8 cellular contexts compared by ENCODE assay signal in genomic region chr3:57910988-57911387, GRCh38.
A peak's percentile ranks its signal among the peaks of the same experiment; 100 is the strongest.
DNase-seq lines count a peak whose midpoint lies in the region; ATAC-seq, FAIRE-seq and TF ChIP-seq lines count a peak whose summit lies in the region.

No MANE protein-coding gene starts in this region.

- POLR2A ChIA-PET in H1 (lab: Charles Lee; ENCODE audit: partially characterized antibody): no interaction called here

- H3K4me3 ChIP-seq in H1 (ENCODE audit: extremely low read depth in 1 of 4, insufficient read depth in 2 of 4, low read depth in 3 of 4, low read length in 4 of 4) (no peak overlapping the region), suprapubic skin (no peak overlapping the region), stomach (no peak overlapping the region)

- H2AFZ ChIP-seq in H1 (ENCODE audit: low read length): no peak overlapping the region

- H4K8ac ChIP-seq in H1 (ENCODE audit: extremely low read depth, insufficient read depth, low read length): no peak overlapping the region

- H4K91ac ChIP-seq in H1 (replicated peaks; ENCODE audit: insufficient read length, low read length): no peak overlapping the region

- 72% methylated on average over 2 of the region's 2 CpGs; no CpG with 5 or more reads in 1 of the 2 experiments for WGBS in H1 (ENCODE audit: extremely low coverage in 1 of 2, insufficient coverage in 1 of 2, insufficient read length in 1 of 2, insufficient replicate concordance in 2 of 2, low coverage in 1 of 2, low lambda C conversion rate in 2 of 2, missing lambda C conversion rate in 1 of 2), 2 experiments
- 69% methylated on average over 2 of the region's 2 CpGs for WGBS in suprapubic skin
- 56 to 77% (median 71%) methylated on average over 2 of the region's 2 CpGs for WGBS in stomach, 5 donors

- no peak overlapping the region for H3K23ac ChIP-seq in H1 (ENCODE audit: insufficient read length)

- H3K79me1 ChIP-seq in H1 (ENCODE audit: low read depth, low read length): no peaks in the 10 kb centered on the region

- intact Hi-C loops in stomach (cut with DNase I; ENCODE audit: low total_unique reads): no loop called here

- no peak overlapping the region for H2BK5ac ChIP-seq in H1 (ENCODE audit: low read depth, low read length)

- H2BK120ac ChIP-seq in H1 (replicated peaks; ENCODE audit: low read depth, low read length): no peak overlapping the region

- peaks cover 0 to 12% (median 2%) of the 10 kb centered on the region in 4 experiments; a peak in 4 of 8 replicates for H3K36me3 ChIP-seq in H1 (ENCODE audit: control insufficient read depth in 2 of 4, insufficient read depth in 4 of 4, low read length in 3 of 4)
- peaks cover 50% of the 10 kb centered on the region for H3K36me3 ChIP-seq in suprapubic skin
- peaks cover 41 to 86% (median 73%) of the 10 kb centered on the region in 4 donors for H3K36me3 ChIP-seq in stomach

- CTCF ChIA-PET in H1 (lab: Charles Lee; ENCODE audit: partially characterized antibody): interaction anchor here (0.6 to 1.8 kb wide), 5 partner anchors 30 to 919 kb away, joined by 3 to 4 read pairs (median 3); no protein-coding TSS in a partner anchor

- no peak overlapping the region for H3K14ac ChIP-seq in H1 (ENCODE audit: insufficient read length)

- H3K4me1 ChIP-seq in H1 (replicated peaks in 1 of 4; ENCODE audit: control insufficient read depth in 3 of 4, insufficient read depth in 4 of 4, low read length in 3 of 4) (no peaks in the 10 kb centered on the region), suprapubic skin (no peaks in the 10 kb centered on the region), stomach (peaks cover 0 to 32% (median 0%) of the 10 kb centered on the region in 4 donors)

- no peaks in the 10 kb centered on the region for H3K9me3 ChIP-seq in H1 (ENCODE audit: insufficient read depth in 2 of 2, low read depth in 1 of 2, low read length in 1 of 2)
- H3K9me3 ChIP-seq in suprapubic skin: no peaks in the 10 kb centered on the region
- H3K9me3 ChIP-seq in stomach: no peaks in the 10 kb centered on the region

- no peak for ATAC-seq in GM19395 (IDR thresholded peaks at IDR 0.05; ENCODE audit: unreplicated experiment)

- no peak overlapping the region for H2BK12ac ChIP-seq in H1 (ENCODE audit: low read depth, low read length)

- no peaks in the 10 kb centered on the region for H3K79me2 ChIP-seq in H1 (ENCODE audit: control insufficient read depth in 1 of 2, insufficient read depth in 2 of 2, low read length in 2 of 2)

- no peak overlapping the region for H2AK5ac ChIP-seq in H1 (ENCODE audit: low read depth, low read length)

- H3K18ac ChIP-seq in H1 (ENCODE audit: extremely low read depth, low read length): no peak overlapping the region

- no peak for FAIRE-seq in H1 (lab: Jason Lieb, UNC)

- no peak overlapping the region for H3K56ac ChIP-seq in H1 (replicated peaks; ENCODE audit: insufficient read length, low read depth, low read length)

- no peak overlapping the region for H3K4me2 ChIP-seq in H1 (ENCODE audit: insufficient read depth in 1 of 2, low read depth in 2 of 2, low read length in 2 of 2)

- H3K9ac ChIP-seq in H1 (replicated peaks in 1 of 4; ENCODE audit: extremely low read depth in 1 of 4, low read depth in 3 of 4, low read length in 3 of 4): no peak overlapping the region

- H3K27ac ChIP-seq in H1 (ENCODE audit: low read depth, low read length) (no peak overlapping the region), suprapubic skin (no peak overlapping the region), stomach (no peak overlapping the region)

- H3K23me2 ChIP-seq in H1 (ENCODE audit: low read depth, low read length): no peaks in the 10 kb centered on the region

- TF ChIP-seq RAD21 in H1 (IDR thresholded peaks at IDR 0.05 in 1 of 2, conservative IDR thresholded peaks at IDR 0.05 in 1 of 2; ENCODE audit: low read depth in 2 of 2, low read length in 2 of 2): peak; percentile 60 to 61

- no peaks in the 10 kb centered on the region for H3K27me3 ChIP-seq in H1 (replicated peaks in 1 of 4; ENCODE audit: control insufficient read depth in 3 of 4, extremely low read depth in 1 of 4, insufficient read depth in 3 of 4, low read length in 3 of 4)
- H3K27me3 ChIP-seq in suprapubic skin: no peaks in the 10 kb centered on the region
- no peaks in the 10 kb centered on the region for H3K27me3 ChIP-seq in stomach

- DNase-seq in SKM-1 treated with dmso at 0.1 percent for 144 hours (lab: John Stamatoyannopoulos, UW; ENCODE audit: unreplicated experiment) (peak; percentile 5), SKM-1 (lab: John Stamatoyannopoulos, UW; ENCODE audit: unreplicated experiment) (no peak), NCI-H460 (ENCODE audit: extremely low read depth, low read depth) (peak; percentile 8), H1 (ENCODE audit: low read depth in 1 of 2, low spot score in 2 of 2) (no peak), suprapubic skin (ENCODE audit: low spot score in 2 of 2) (no peak), stomach (no peak)
- peak; percentile 28 for DNase-seq in stimulated activated CD4-positive, alpha-beta T cell treated with anti-CD3 and anti-CD28 coated beads, Interleukin-15, amount 100 ng/mL, for 24 hours

- TF ChIP-seq POLR2A in H1 (IDR thresholded peaks at IDR 0.05; ENCODE audit: control extremely low read depth in 1 of 2, low read depth in 2 of 2, low read length in 2 of 2): no peak
- TF ChIP-seq POLR2A in suprapubic skin (IDR thresholded peaks at IDR 0.05): no peak
- TF ChIP-seq POLR2A in stomach (IDR thresholded peaks at IDR 0.05): no peak

- TF ChIP-seq CTCF in H1 (IDR thresholded peaks at IDR 0.05; ENCODE audit: control extremely low read depth in 1 of 3, insufficient read depth in 1 of 3, low read depth in 1 of 3, low read length in 3 of 3): peak in 2 of 3 experiments; percentile 38 to 56; a peak in 2 of 4 replicates
- TF ChIP-seq CTCF in suprapubic skin (IDR thresholded peaks at IDR 0.05): no peak
- peak in 1 of 7 experiments; percentile 6 for TF ChIP-seq CTCF in stomach (IDR thresholded peaks at IDR 0.05)

- H4K20me1 ChIP-seq in H1 (replicated peaks in 1 of 2; ENCODE audit: control insufficient read depth in 1 of 2, insufficient read depth in 2 of 2, low read length in 2 of 2): no peaks in the 10 kb centered on the region

- H4K5ac ChIP-seq in H1 (ENCODE audit: insufficient read length, low read depth, low read length): no peak overlapping the region

- no peak for TF ChIP-seq EP300 in H1 (IDR thresholded peaks at IDR 0.05; ENCODE audit: borderline replicate concordance in 1 of 2, low read depth in 2 of 2, low read length in 2 of 2)
- no peak for TF ChIP-seq EP300 in suprapubic skin (IDR thresholded peaks at IDR 0.05)
- TF ChIP-seq EP300 in stomach (IDR thresholded peaks at IDR 0.05): no peak

- H2BK20ac ChIP-seq in H1 (ENCODE audit: low read length): no peak overlapping the region

- H2BK15ac ChIP-seq in H1 (ENCODE audit: low read length): no peak overlapping the region

- no peak overlapping the region for H3K4ac ChIP-seq in H1 (replicated peaks; ENCODE audit: insufficient read length, low read depth, low read length)

TF ChIP-seq in H1, 55 proteins besides CTCF, POLR2A, EP300 and RAD21:
- TF ChIP-seq GTF2F1 (IDR thresholded peaks at IDR 0.05; ENCODE audit: borderline replicate concordance, low read depth, low read length): no peak
- no peak for TF ChIP-seq TAF7 (optimal IDR thresholded peaks at IDR 0.05; ENCODE audit: borderline replicate concordance, low read depth, low read length)
- no peak for TF ChIP-seq SP2 (IDR thresholded peaks at IDR 0.05; ENCODE audit: low read length)
- TF ChIP-seq EZH2 (IDR thresholded peaks at IDR 0.05; ENCODE audit: low read depth, low read length, severe bottlenecking): no peak
- no peak for TF ChIP-seq SIN3A (conservative IDR thresholded peaks at IDR 0.05 in 1 of 2, IDR thresholded peaks at IDR 0.05 in 1 of 2; ENCODE audit: low read depth in 1 of 2, low read length in 2 of 2)
- no peak for TF ChIP-seq SUZ12 (IDR thresholded peaks at IDR 0.05; ENCODE audit: low read length)
- TF ChIP-seq KDM5A (IDR thresholded peaks at IDR 0.05; ENCODE audit: low read length): no peak
- TF ChIP-seq SRF (IDR thresholded peaks at IDR 0.05; ENCODE audit: low read depth, low read length): no peak
- TF ChIP-seq, protein P1, sequence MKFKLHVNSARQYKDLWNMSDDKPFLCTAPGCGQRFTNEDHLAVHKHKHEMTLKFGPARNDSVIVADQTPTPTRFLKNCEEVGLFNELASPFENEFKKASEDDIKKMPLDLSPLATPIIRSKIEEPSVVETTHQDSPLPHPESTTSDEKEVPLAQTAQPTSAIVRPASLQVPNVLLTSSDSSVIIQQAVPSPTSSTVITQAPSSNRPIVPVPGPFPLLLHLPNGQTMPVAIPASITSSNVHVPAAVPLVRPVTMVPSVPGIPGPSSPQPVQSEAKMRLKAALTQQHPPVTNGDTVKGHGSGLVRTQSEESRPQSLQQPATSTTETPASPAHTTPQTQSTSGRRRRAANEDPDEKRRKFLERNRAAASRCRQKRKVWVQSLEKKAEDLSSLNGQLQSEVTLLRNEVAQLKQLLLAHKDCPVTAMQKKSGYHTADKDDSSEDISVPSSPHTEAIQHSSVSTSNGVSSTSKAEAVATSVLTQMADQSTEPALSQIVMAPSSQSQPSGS (IDR thresholded peaks at IDR 0.05; ENCODE audit: low read length): no peak
- TF ChIP-seq KDM1A (IDR thresholded peaks at IDR 0.05; ENCODE audit: borderline replicate concordance, low read length): no peak
- TF ChIP-seq CHD2 (IDR thresholded peaks at IDR 0.05; ENCODE audit: low read length): no peak
- no peak for TF ChIP-seq TEAD4 (IDR thresholded peaks at IDR 0.05; ENCODE audit: low read depth, low read length)
- no peak for TF ChIP-seq ZNF274 (IDR thresholded peaks at IDR 0.05; ENCODE audit: borderline replicate concordance, extremely low read depth, low read length)
- TF ChIP-seq JUN (IDR thresholded peaks at IDR 0.05; ENCODE audit: low read depth, low read length): no peak
- TF ChIP-seq, protein P2, sequence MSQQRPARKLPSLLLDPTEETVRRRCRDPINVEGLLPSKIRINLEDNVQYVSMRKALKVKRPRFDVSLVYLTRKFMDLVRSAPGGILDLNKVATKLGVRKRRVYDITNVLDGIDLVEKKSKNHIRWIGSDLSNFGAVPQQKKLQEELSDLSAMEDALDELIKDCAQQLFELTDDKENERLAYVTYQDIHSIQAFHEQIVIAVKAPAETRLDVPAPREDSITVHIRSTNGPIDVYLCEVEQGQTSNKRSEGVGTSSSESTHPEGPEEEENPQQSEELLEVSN (IDR thresholded peaks at IDR 0.05): no peak
- no peak for TF ChIP-seq PHF8 (conservative IDR thresholded peaks at IDR 0.05; ENCODE audit: low read depth, low read length)

Comparison
In these comparisons a context has a peak if more than half of its experiments do, and no peak if none do; other contexts are left out.
1. DNase-seq: peak in SKM-1 treated with dmso at 0.1 percent for 144 hours (single experiment), NCI-H460 (single experiment) and stimulated activated CD4-positive, alpha-beta T cell treated with anti-CD3 and anti-CD28 coated beads, Interleukin-15, amount 100 ng/mL, for 24 hours (single experiment); none in SKM-1 (single experiment), H1 (0 of 2), suprapubic skin (0 of 2) and stomach (single experiment).
2. CTCF ChIP-seq: peak in H1 (2 of 3); none in suprapubic skin (0 of 2).